ENCODE assay signal across 1 cellular context in the genomic region with DNA sequence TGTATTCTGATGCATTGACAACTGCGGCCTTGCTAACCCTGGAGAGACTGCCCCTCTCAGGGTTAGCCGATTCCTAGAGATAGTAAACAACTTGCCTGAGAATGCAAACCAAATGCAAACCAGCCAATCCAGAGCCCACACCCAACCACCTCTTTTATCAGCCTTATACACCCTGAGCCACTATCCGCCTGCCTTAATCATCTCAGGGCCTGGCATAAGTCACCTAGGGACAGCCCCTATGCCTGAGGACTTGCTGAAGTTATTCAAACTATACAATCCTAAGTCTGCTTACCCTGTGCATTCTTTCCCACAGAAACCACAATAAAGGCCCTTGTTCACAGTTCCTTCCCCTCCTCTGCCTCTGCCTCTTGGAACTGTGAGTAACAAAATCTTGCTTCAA.
A peak's percentile ranks its signal among the peaks of the same experiment; 100 is the strongest.
TF ChIP-seq lines count a peak whose summit lies in the region.

No MANE protein-coding gene starts in this region.

TF ChIP-seq in K562, 482 proteins besides CTCF, POLR2A, EP300 and RAD21 (continued from another document and continues in another):
- TF ChIP-seq, protein P1, sequence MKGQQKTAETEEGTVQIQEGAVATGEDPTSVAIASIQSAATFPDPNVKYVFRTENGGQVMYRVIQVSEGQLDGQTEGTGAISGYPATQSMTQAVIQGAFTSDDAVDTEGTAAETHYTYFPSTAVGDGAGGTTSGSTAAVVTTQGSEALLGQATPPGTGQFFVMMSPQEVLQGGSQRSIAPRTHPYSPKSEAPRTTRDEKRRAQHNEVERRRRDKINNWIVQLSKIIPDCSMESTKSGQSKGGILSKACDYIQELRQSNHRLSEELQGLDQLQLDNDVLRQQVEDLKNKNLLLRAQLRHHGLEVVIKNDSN (CRISPR knock-in tag; IDR thresholded peaks at IDR 0.05) = no peak
- TF ChIP-seq ZNF212 (CRISPR knock-in tag; IDR thresholded peaks at IDR 0.05) (no peak), ZNF140 (CRISPR knock-in tag; IDR thresholded peaks at IDR 0.05) (no peak), PHB2 (IDR thresholded peaks at IDR 0.05; ENCODE audit: low read depth) (no peak), CBFA2T3 (IDR thresholded peaks at IDR 0.05) (peak; percentile 75), POLR3A (IDR thresholded peaks at IDR 0.05; ENCODE audit: borderline replicate concordance, extremely low read depth, insufficient read depth, insufficient read length) (no peak), CCAR2 (IDR thresholded peaks at IDR 0.05; ENCODE audit: low read depth, low read length) (no peak), KDM1A (IDR thresholded peaks at IDR 0.05) (no peak), SLC30A9 (CRISPR knock-in tag; IDR thresholded peaks at IDR 0.05) (no peak), ZNF444 (CRISPR knock-in tag; IDR thresholded peaks at IDR 0.05) (no peak), NCOR1 (IDR thresholded peaks at IDR 0.05) (peak; percentile 63), MTA2 (IDR thresholded peaks at IDR 0.05; ENCODE audit: low read depth) (0 out of 2 replicates have a peak, but pooled peaks have one; percentile 20), ZKSCAN1 (IDR thresholded peaks at IDR 0.05; ENCODE audit: low read depth, low read length) (no peak), MECOM (CRISPR knock-in tag; IDR thresholded peaks at IDR 0.05) (no peak), L3MBTL2 (IDR thresholded peaks at IDR 0.05) (no peak), ZNF668 (CRISPR knock-in tag; IDR thresholded peaks at IDR 0.05) (no peak), SPI1 (IDR thresholded peaks at IDR 0.05; ENCODE audit: borderline replicate concordance, low read depth, low read length) (no peak), KAT2B (IDR thresholded peaks at IDR 0.05; ENCODE audit: low read depth, low read length) (no peak), KDM4B (IDR thresholded peaks at IDR 0.05; ENCODE audit: borderline replicate concordance in 2 of 2, low read depth in 1 of 2) (no peak), TSHZ1 (CRISPR knock-in tag; IDR thresholded peaks at IDR 0.05) (no peak), ZNF12 (CRISPR knock-in tag; IDR thresholded peaks at IDR 0.05) (no peak), EGR1 (conservative IDR thresholded peaks at IDR 0.05) (no peak), SP2 (IDR thresholded peaks at IDR 0.05; ENCODE audit: extremely low read depth, low read depth, low read length, poor library complexity, severe bottlenecking) (no peak), JUNB (CRISPR knock-in tag; conservative IDR thresholded peaks at IDR 0.05) (no peak), PHF21A (IDR thresholded peaks at IDR 0.05; ENCODE audit: borderline replicate concordance, low read depth) (no peak), TAF9B (IDR thresholded peaks at IDR 0.05; ENCODE audit: partially characterized antibody) (no peak), THRB (CRISPR knock-in tag; conservative IDR thresholded peaks at IDR 0.05) (no peak), HDAC8 (tag; IDR thresholded peaks at IDR 0.05) (no peak), ETV5 (CRISPR knock-in tag; IDR thresholded peaks at IDR 0.05; ENCODE audit: low read depth) (no peak), KDM5B (IDR thresholded peaks at IDR 0.05; ENCODE audit: insufficient replicate concordance, low read depth, low read length) (no peak), CBX1 (IDR thresholded peaks at IDR 0.05; ENCODE audit: low read depth) (no peak), ZNF280B (CRISPR knock-in tag; IDR thresholded peaks at IDR 0.05) (no peak), POLR2H (tag; IDR thresholded peaks at IDR 0.05; ENCODE audit: low read depth) (no peak), MGA (IDR thresholded peaks at IDR 0.05) (no peak), ESRRA (IDR thresholded peaks at IDR 0.05; ENCODE audit: borderline replicate concordance, low read depth) (no peak), ZNF766 (CRISPR knock-in tag; conservative IDR thresholded peaks at IDR 0.05) (no peak)
- TF ChIP-seq, protein P2, sequence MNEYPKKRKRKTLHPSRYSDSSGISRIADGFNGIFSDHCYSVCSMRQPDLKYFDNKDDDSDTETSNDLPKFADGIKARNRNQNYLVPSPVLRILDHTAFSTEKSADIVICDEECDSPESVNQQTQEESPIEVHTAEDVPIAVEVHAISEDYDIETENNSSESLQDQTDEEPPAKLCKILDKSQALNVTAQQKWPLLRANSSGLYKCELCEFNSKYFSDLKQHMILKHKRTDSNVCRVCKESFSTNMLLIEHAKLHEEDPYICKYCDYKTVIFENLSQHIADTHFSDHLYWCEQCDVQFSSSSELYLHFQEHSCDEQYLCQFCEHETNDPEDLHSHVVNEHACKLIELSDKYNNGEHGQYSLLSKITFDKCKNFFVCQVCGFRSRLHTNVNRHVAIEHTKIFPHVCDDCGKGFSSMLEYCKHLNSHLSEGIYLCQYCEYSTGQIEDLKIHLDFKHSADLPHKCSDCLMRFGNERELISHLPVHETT (CRISPR knock-in tag; conservative IDR thresholded peaks at IDR 0.05 in 1 of 2, IDR thresholded peaks at IDR 0.05 in 1 of 2) = no peak
- TF ChIP-seq, protein P3, sequence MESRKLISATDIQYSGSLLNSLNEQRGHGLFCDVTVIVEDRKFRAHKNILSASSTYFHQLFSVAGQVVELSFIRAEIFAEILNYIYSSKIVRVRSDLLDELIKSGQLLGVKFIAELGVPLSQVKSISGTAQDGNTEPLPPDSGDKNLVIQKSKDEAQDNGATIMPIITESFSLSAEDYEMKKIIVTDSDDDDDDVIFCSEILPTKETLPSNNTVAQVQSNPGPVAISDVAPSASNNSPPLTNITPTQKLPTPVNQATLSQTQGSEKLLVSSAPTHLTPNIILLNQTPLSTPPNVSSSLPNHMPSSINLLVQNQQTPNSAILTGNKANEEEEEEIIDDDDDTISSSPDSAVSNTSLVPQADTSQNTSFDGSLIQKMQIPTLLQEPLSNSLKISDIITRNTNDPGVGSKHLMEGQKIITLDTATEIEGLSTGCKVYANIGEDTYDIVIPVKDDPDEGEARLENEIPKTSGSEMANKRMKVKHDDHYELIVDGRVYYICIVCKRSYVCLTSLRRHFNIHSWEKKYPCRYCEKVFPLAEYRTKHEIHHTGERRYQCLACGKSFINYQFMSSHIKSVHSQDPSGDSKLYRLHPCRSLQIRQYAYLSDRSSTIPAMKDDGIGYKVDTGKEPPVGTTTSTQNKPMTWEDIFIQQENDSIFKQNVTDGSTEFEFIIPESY (CRISPR knock-in tag; IDR thresholded peaks at IDR 0.05) = no peak
